9 cellular contexts compared by ENCODE assay signal in the genomic region with DNA sequence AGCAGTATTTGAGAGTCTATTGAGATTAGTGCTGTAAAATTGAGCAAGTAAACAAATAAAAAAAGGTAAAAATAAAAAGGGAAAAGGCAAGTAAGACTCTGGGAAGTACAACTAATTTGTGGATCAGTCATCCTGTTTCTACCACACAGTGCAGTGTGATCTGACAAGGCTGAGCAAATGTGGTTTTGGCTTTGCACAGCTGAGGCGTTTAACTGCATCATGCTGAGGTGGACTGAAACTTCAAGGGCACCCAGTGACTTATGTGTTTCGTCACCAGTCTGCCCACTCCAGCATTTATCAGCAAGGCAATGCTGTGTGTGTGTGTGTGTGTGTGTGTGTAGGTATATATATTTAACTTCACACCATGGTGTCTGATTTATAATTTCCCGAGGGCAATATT.
DNase-seq lines count a peak whose midpoint lies in the region; TF ChIP-seq lines count a peak whose summit lies in the region.
"Had no signal": no experiment of that assay in that cellular context is flagged by ENCODE, and none has a peak within 500 bp of the region (broad histone marks: within the 10 kb centered on the region; RNA-seq: fewer than 3 reads in every experiment).

No MANE protein-coding gene starts in this region.

- H3K9me3 ChIP-seq in prostate gland (no peaks in the 10 kb centered on the region), stomach (no peaks in the 10 kb centered on the region)

- H3K4me3 ChIP-seq in prostate gland = no peak overlapping the region
- no peak overlapping the region for H3K4me3 ChIP-seq in stomach

- H3K36me3 ChIP-seq in prostate gland = no peaks in the 10 kb centered on the region
- no peaks in the 10 kb centered on the region for H3K36me3 ChIP-seq in stomach

- WGBS in prostate gland = 84% methylated on average over 3 of the region's 3 CpGs
- WGBS in stomach, 5 donors = 50 to 56% (median 55%) methylated on average over 3 of the region's 3 CpGs

- H3K4me1 ChIP-seq in prostate gland (replicated peaks) (no peaks in the 10 kb centered on the region), stomach (peaks cover 0 to 7% (median 0%) of the 10 kb centered on the region in 4 donors)

- DNase-seq in NCI-H146 (lab: John Stamatoyannopoulos, UW) (peak; percentile 62), NCI-H146 treated with DMSO at 0.1 percent for 48 hours (lab: John Stamatoyannopoulos, UW; ENCODE audit: unreplicated experiment) (no peak), LHCN-M2 (ENCODE audit: low read depth) (peak; percentile 8), prostate gland (ENCODE audit: low spot score) (no peak), stomach (no peak), posterior vena cava (ENCODE audit: low spot score) (no peak)
- peak; percentile 57 for DNase-seq in activated T-helper 9 cell treated with anti-CD3 and anti-CD28 coated beads, Interleukin-2, amount 50 U/mL, for 16 hours (ENCODE audit: low read depth)
- peak; percentile 6 for DNase-seq in stimulated activated CD8-positive, alpha-beta memory T cell treated with anti-CD3 and anti-CD28 coated beads, Interleukin-15, amount 100 ng/mL, for 1 hour (ENCODE audit: low read depth)

- intact Hi-C loops in prostate gland (cut with DNase I) (no loop called here), stomach (cut with DNase I; ENCODE audit: low total_unique reads) (no loop called here), posterior vena cava (cut with DNase I) (no loop called here)

- H3K27me3 ChIP-seq in prostate gland (replicated peaks; ENCODE audit: insufficient read depth) (no peaks in the 10 kb centered on the region), stomach (no peaks in the 10 kb centered on the region)

- TF ChIP-seq POLR2A in prostate gland (IDR thresholded peaks at IDR 0.05) (no peak), stomach (IDR thresholded peaks at IDR 0.05) (no peak)

- H3K27ac ChIP-seq in prostate gland (no peak overlapping the region), stomach (no peak overlapping the region)
- H3K27ac ChIP-seq: 22Rv1 had no signal

- no peak for TF ChIP-seq CTCF in prostate gland (IDR thresholded peaks at IDR 0.05)
- no peak for TF ChIP-seq CTCF in stomach (IDR thresholded peaks at IDR 0.05)

- TF ChIP-seq EP300 in stomach (IDR thresholded peaks at IDR 0.05) = no peak

Comparison
In these comparisons a context has a peak if more than half of its experiments do, and no peak if none do; other contexts are left out.
1. DNase-seq: peak in NCI-H146 (single experiment), LHCN-M2 (single experiment), activated T-helper 9 cell treated with anti-CD3 and anti-CD28 coated beads, Interleukin-2, amount 50 U/mL, for 16 hours (single experiment) and stimulated activated CD8-positive, alpha-beta memory T cell treated with anti-CD3 and anti-CD28 coated beads, Interleukin-15, amount 100 ng/mL, for 1 hour (single experiment); none in NCI-H146 treated with DMSO at 0.1 percent for 48 hours (single experiment), prostate gland (single experiment), stomach (single experiment) and posterior vena cava (single experiment).